Comparison of ENCODE assay signal across 8 cellular contexts in genomic region chr1:92994105-92994712, GRCh38. TPM values are rescaled to one million over a fixed set of nuclear protein-coding genes. Genes with fewer than 3 reads are reported as not detected.
DNase-seq lines count a peak whose midpoint lies in the region; ATAC-seq and TF ChIP-seq lines count a peak whose summit lies in the region.

No MANE protein-coding gene starts in this region.

- H3K9me2 ChIP-seq in MM.1S (replicated peaks; ENCODE audit: insufficient read depth, low read length) = no peaks in the 10 kb centered on the region

- H3K27ac ChIP-seq in MM.1S (ENCODE audit: low read length) (no peak overlapping the region), RWPE2 (ENCODE audit: poor library complexity, severe bottlenecking) (no peak overlapping the region)

- H3K4me3 Mint-ChIP-seq in activated naive CD8-positive, alpha-beta T cell = no peak overlapping the region
- no peak overlapping the region for H3K4me3 Mint-ChIP-seq in progenitor cell of endocrine pancreas (ENCODE audit: low read depth)

- peaks cover 48% of the 10 kb centered on the region for H3K4me1 Mint-ChIP-seq in activated naive CD8-positive, alpha-beta T cell (ENCODE audit: low read depth)
- H3K4me1 Mint-ChIP-seq in progenitor cell of endocrine pancreas (ENCODE audit: low read depth) = peaks cover 3% of the 10 kb centered on the region

- no peak overlapping the region for H3K4me2 ChIP-seq in MM.1S (ENCODE audit: low read depth, low read length)

- no peak overlapping the region for H2AFZ ChIP-seq in MM.1S (ENCODE audit: low read length)

- no peaks in the 10 kb centered on the region for H3F3A ChIP-seq in MM.1S (ENCODE audit: insufficient read depth, low read length)

- peak overlapping the region; percentile 55 for H3K27ac Mint-ChIP-seq in activated naive CD8-positive, alpha-beta T cell
- no peak overlapping the region for H3K27ac Mint-ChIP-seq in progenitor cell of endocrine pancreas

- H3K9ac ChIP-seq in MM.1S (ENCODE audit: low read length) = no peak overlapping the region

- H3K9me3 ChIP-seq in MM.1S (replicated peaks; ENCODE audit: insufficient read depth, low read length) = no peaks in the 10 kb centered on the region
- no peaks in the 10 kb centered on the region for H3K9me3 ChIP-seq in RWPE2 (ENCODE audit: severe bottlenecking)

- no peaks in the 10 kb centered on the region for H3K9me3 Mint-ChIP-seq in activated naive CD8-positive, alpha-beta T cell (ENCODE audit: low read depth)
- H3K9me3 Mint-ChIP-seq in progenitor cell of endocrine pancreas (ENCODE audit: low read depth) = no peaks in the 10 kb centered on the region

- DNase-seq in ELF-1 (ENCODE audit: low read depth, low spot score) (peak; percentile 34), MM.1S (peak; percentile 85), RWPE2 (ENCODE audit: low spot score) (no peak), glomerular visceral epithelial cell (ENCODE audit: extremely low spot score) (peak; percentile 68), progenitor cell of endocrine pancreas (ENCODE audit: low spot score, unreplicated experiment) (peak; percentile 44), posterior vena cava (ENCODE audit: low spot score) (no peak)

- H3K27me3 Mint-ChIP-seq in activated naive CD8-positive, alpha-beta T cell = no peaks in the 10 kb centered on the region
- H3K27me3 Mint-ChIP-seq in progenitor cell of endocrine pancreas = no peaks in the 10 kb centered on the region

- no peaks in the 10 kb centered on the region for H3K27me3 ChIP-seq in MM.1S (replicated peaks; ENCODE audit: insufficient read depth, low read length)
- H3K27me3 ChIP-seq in RWPE2 (ENCODE audit: insufficient read depth, poor library complexity, severe bottlenecking) = no peaks in the 10 kb centered on the region

- intact Hi-C loops in posterior vena cava (cut with DNase I) = loop anchor here (2.0 to 5.0 kb wide), 2 partner anchors 135 to 137 kb away; no protein-coding TSS in a partner anchor

- H4K20me1 ChIP-seq in MM.1S (ENCODE audit: insufficient read depth, low read length) = no peaks in the 10 kb centered on the region

- no peaks in the 10 kb centered on the region for H3K79me2 ChIP-seq in MM.1S (ENCODE audit: low read length)

- no peaks in the 10 kb centered on the region for H3K36me3 ChIP-seq in MM.1S (replicated peaks; ENCODE audit: insufficient read depth, low read length)
- no peaks in the 10 kb centered on the region for H3K36me3 ChIP-seq in RWPE2 (ENCODE audit: low read depth)

- H3K4me3 ChIP-seq in MM.1S (ENCODE audit: low read length) (no peak overlapping the region), RWPE2 (ENCODE audit: severe bottlenecking) (no peak overlapping the region)

- no peaks in the 10 kb centered on the region for H3K36me3 Mint-ChIP-seq in activated naive CD8-positive, alpha-beta T cell
- no peaks in the 10 kb centered on the region for H3K36me3 Mint-ChIP-seq in progenitor cell of endocrine pancreas (ENCODE audit: insufficient read depth)

- peak; percentile 81 for ATAC-seq in GM21786 (IDR thresholded peaks at IDR 0.05; ENCODE audit: unreplicated experiment)
- peak; percentile 70 for ATAC-seq in RWPE2 (ENCODE audit: low read depth)

- H3K4me1 ChIP-seq in MM.1S (ENCODE audit: low read length) (peaks cover 23% of the 10 kb centered on the region), RWPE2 (ENCODE audit: insufficient read depth, poor library complexity, severe bottlenecking) (no peaks in the 10 kb centered on the region)

- TF ChIP-seq CTCF in MM.1S (IDR thresholded peaks at IDR 0.05; ENCODE audit: low read length) (peak; percentile 57), RWPE2 (IDR thresholded peaks at IDR 0.05; ENCODE audit: poor library complexity, severe bottlenecking) (peak; percentile 90), progenitor cell of endocrine pancreas (IDR thresholded peaks at IDR 0.05; ENCODE audit: unreplicated experiment) (peak; percentile 89)

RNA-seq across cellular contexts. Expression of gene DIPK1A, which starts 32.9 kb away (rescaled TPM):
- total RNA-seq in progenitor cell of endocrine pancreas (6.9 and 7.5 TPM in 2 replicates), posterior vena cava (10 to 100 TPM; 18.6 to 25.9 TPM)

Comparison
In these comparisons a context has a peak if more than half of its experiments do, and no peak if none do; other contexts are left out.
1. DNase-seq: peak in ELF-1 (single experiment), MM.1S (single experiment), glomerular visceral epithelial cell (single experiment) and progenitor cell of endocrine pancreas (single experiment); none in RWPE2 (single experiment) and posterior vena cava (single experiment).
2. Peak in every context shown above with its lines, with median percentiles within 50 percentile points of each other: CTCF ChIP-seq.